Comparison of ENCODE assay signal across 1 cellular context in genomic region chr3:133988631-133989161, GRCh38.
A peak's percentile ranks its signal among the peaks of the same experiment; 100 is the strongest.
TF ChIP-seq lines count a peak whose summit lies in the region.

No MANE protein-coding gene starts in this region.

TF ChIP-seq in GM23338, 12 proteins besides CTCF, POLR2A, EP300 and RAD21 (continued from another document):
- TF ChIP-seq ZNF462 (CRISPR knock-in tag; IDR thresholded peaks at IDR 0.05): peak; percentile 31; the same call in 1 of the 2 replicates
